8 cellular contexts compared by ENCODE assay signal in the genomic region with DNA sequence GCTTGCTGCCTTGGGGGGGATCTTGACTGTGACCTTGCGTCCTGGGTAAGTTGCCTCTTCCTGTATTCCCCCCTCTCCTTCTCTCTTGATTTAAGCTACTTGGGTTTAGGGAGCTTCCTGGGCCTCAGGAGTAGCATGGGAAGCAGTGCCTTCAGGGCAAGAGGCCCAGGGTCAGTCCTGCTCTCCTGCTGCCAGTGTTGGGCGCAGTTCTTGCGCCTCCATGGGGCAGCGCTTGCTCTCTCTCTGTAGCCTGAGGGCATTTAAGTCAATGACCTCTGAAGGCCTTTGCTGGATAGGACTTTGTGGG.
DNase-seq lines count a peak whose midpoint lies in the region; ATAC-seq, FAIRE-seq and TF ChIP-seq lines count a peak whose summit lies in the region.

No MANE protein-coding gene starts in this region.

- no peak overlapping the region for H3K4me2 ChIP-seq in DND-41 (ENCODE audit: insufficient read depth, low read length)

- H3K27ac ChIP-seq in DND-41 (ENCODE audit: low read length) (peak overlapping the region; percentile 32; the same call in 1 of the 2 replicates), heart left ventricle (peak overlapping the region; percentile 56 to 97 (median 80)), sigmoid colon (peak overlapping the region; percentile 66 to 86 (median 82))

- H3K9ac ChIP-seq in DND-41 (ENCODE audit: low read depth, low read length): no peak overlapping the region

- no peaks in the 10 kb centered on the region for H3K27me3 Mint-ChIP-seq in activated CD8-positive, alpha-beta T cell treated with anti-CD3 and anti-CD28 coated beads, Interleukin-2, amount 10 ng/mL, durations not matched to agents 7 days and 5 days (ENCODE audit: low read depth)

- H3K36me3 Mint-ChIP-seq in activated CD8-positive, alpha-beta T cell treated with anti-CD3 and anti-CD28 coated beads, Interleukin-2, amount 10 ng/mL, durations not matched to agents 7 days and 5 days (ENCODE audit: low read depth): no peaks in the 10 kb centered on the region

- no peak for TF ChIP-seq CTCF in DND-41 (IDR thresholded peaks at IDR 0.05; ENCODE audit: borderline replicate concordance, extremely low read depth, low read length, poor library complexity, severe bottlenecking)
- TF ChIP-seq CTCF in heart left ventricle (IDR thresholded peaks at IDR 0.05): no peak
- TF ChIP-seq CTCF in sigmoid colon (IDR thresholded peaks at IDR 0.05): no peak

- POLR2A ChIA-PET in activated CD8-positive, alpha-beta T cell treated with anti-CD3 and anti-CD28 coated beads, Interleukin-2, amount 10 ng/mL, durations not matched to agents 7 days and 5 days (lab: Charles Lee): no interaction called here

- peaks cover 49% of the 10 kb centered on the region for H3K4me1 Mint-ChIP-seq in activated CD8-positive, alpha-beta T cell treated with anti-CD3 and anti-CD28 coated beads, Interleukin-2, amount 10 ng/mL, durations not matched to agents 7 days and 5 days (ENCODE audit: low read depth)

- no peaks in the 10 kb centered on the region for H4K20me1 ChIP-seq in DND-41 (ENCODE audit: insufficient read depth, low read length)

- no peaks in the 10 kb centered on the region for H3K9me3 Mint-ChIP-seq in activated CD8-positive, alpha-beta T cell treated with anti-CD3 and anti-CD28 coated beads, Interleukin-2, amount 10 ng/mL, durations not matched to agents 7 days and 5 days (ENCODE audit: insufficient read depth)

- 79 to 93% (median 85%) methylated on average over 4 of the region's 4 CpGs for WGBS in heart left ventricle, 4 donors
- WGBS in sigmoid colon, 2 donors: 79 to 85% methylated on average over 4 of the region's 4 CpGs

- peaks cover 1% of the 10 kb centered on the region for H3K4me1 ChIP-seq in DND-41 (ENCODE audit: insufficient read depth, low read length)
- H3K4me1 ChIP-seq in heart left ventricle: peaks cover 0 to 73% (median 55%) of the 10 kb centered on the region in 12 donors
- peaks cover 0 to 56% (median 33%) of the 10 kb centered on the region in 4 donors for H3K4me1 ChIP-seq in sigmoid colon

- DNase-seq in DND-41 (no peak), heart left ventricle (no peak), sigmoid colon (no peak), H54 (ENCODE audit: insufficient read length, low spot score) (no peak), NAMALWA (ENCODE audit: low spot score) (no peak)
- DNase-seq in activated CD8-positive, alpha-beta T cell treated with anti-CD3 and anti-CD28 coated beads, Interleukin-2, amount 10 ng/mL, durations not matched to agents 7 days and 5 days: no peak

- CTCF ChIA-PET in activated CD8-positive, alpha-beta T cell treated with anti-CD3 and anti-CD28 coated beads, Interleukin-2, amount 10 ng/mL, durations not matched to agents 7 days and 5 days (lab: Charles Lee): interaction anchor here (1.7 kb wide), 2 partner anchors 12 to 166 kb away, joined by 5 to 10 read pairs; no protein-coding TSS in a partner anchor

- H3K79me2 ChIP-seq in DND-41 (ENCODE audit: insufficient read depth, low read length): peaks cover 36% of the 10 kb centered on the region

- no peak for TF ChIP-seq EP300 in sigmoid colon (IDR thresholded peaks at IDR 0.05)

- H3K4me3 Mint-ChIP-seq in activated CD8-positive, alpha-beta T cell treated with anti-CD3 and anti-CD28 coated beads, Interleukin-2, amount 10 ng/mL, durations not matched to agents 7 days and 5 days: peak overlapping the region; percentile 1

- TF ChIP-seq POLR2A in heart left ventricle (IDR thresholded peaks at IDR 0.05): no peak
- TF ChIP-seq POLR2A in sigmoid colon (IDR thresholded peaks at IDR 0.05): no peak
- TF ChIP-seq POLR2A in H54 (IDR thresholded peaks at IDR 0.05; ENCODE audit: low read depth, low read length): no peak

- H3K27me3 ChIP-seq in DND-41 (ENCODE audit: insufficient read depth, low read length, poor library complexity) (no peaks in the 10 kb centered on the region), heart left ventricle (no peaks in the 10 kb centered on the region), sigmoid colon (no peaks in the 10 kb centered on the region)

- FAIRE-seq in H54 (lab: Jason Lieb, UNC): no peak

- no peak overlapping the region for H2AFZ ChIP-seq in DND-41 (ENCODE audit: low read depth, low read length)

- H3K36me3 ChIP-seq in DND-41 (ENCODE audit: insufficient read depth, low read length) (peaks cover 6% of the 10 kb centered on the region), heart left ventricle (peaks cover 0 to 4% (median 0%) of the 10 kb centered on the region in 9 donors), sigmoid colon (peaks cover 0 to 5% (median 0%) of the 10 kb centered on the region in 4 donors)

- ATAC-seq in DND-41 (ENCODE audit: insufficient read depth, low read depth): no peak
- ATAC-seq in activated CD8-positive, alpha-beta T cell treated with anti-CD3 and anti-CD28 coated beads, Interleukin-2, amount 10 ng/mL, durations not matched to agents 7 days and 5 days: no peak
- peak; percentile 2 to 19 (median 2) for ATAC-seq in heart left ventricle
- no peak for ATAC-seq in GM19455 (IDR thresholded peaks at IDR 0.05; ENCODE audit: unreplicated experiment)
- ATAC-seq in GM21576 (IDR thresholded peaks at IDR 0.05; ENCODE audit: unreplicated experiment): no peak

- peak overlapping the region; percentile 92 for H3K27ac Mint-ChIP-seq in activated CD8-positive, alpha-beta T cell treated with anti-CD3 and anti-CD28 coated beads, Interleukin-2, amount 10 ng/mL, durations not matched to agents 7 days and 5 days

- intact Hi-C loops in heart left ventricle (cut with DNase I) (loop anchor here in 7 of 10 donors (2.0 to 10.0 kb wide), 9 partner anchors 35 to 165 kb away; a partner anchor contains a TSS), sigmoid colon (cut with DNase I) (loop anchor here (5.0 kb wide), 2 partner anchors 120 to 150 kb away; no protein-coding TSS in a partner anchor)

- H3K9me3 ChIP-seq in DND-41 (ENCODE audit: insufficient read depth, low read length, severe bottlenecking): no peaks in the 10 kb centered on the region
- H3K9me3 ChIP-seq in heart left ventricle: no peaks in the 10 kb centered on the region
- no peaks in the 10 kb centered on the region for H3K9me3 ChIP-seq in sigmoid colon

- H3K4me3 ChIP-seq in DND-41 (ENCODE audit: low read depth in 1 of 2, low read length in 2 of 2): no peak overlapping the region
- peak overlapping the region in 7 of 12 donors; percentile 5 to 28 (median 16) for H3K4me3 ChIP-seq in heart left ventricle
- H3K4me3 ChIP-seq in sigmoid colon: no peak overlapping the region

Comparison
In these comparisons a context has a peak if more than half of its experiments do, and no peak if none do; other contexts are left out.
1. ATAC-seq: peak in heart left ventricle (4 of 4); none in DND-41 (single experiment), activated CD8-positive, alpha-beta T cell treated with anti-CD3 and anti-CD28 coated beads, Interleukin-2, amount 10 ng/mL, durations not matched to agents 7 days and 5 days (single experiment), GM19455 (single experiment) and GM21576 (single experiment).
2. H3K27ac ChIP-seq: peak in every context shown above with its lines; median percentile 82 in sigmoid colon; 80 in heart left ventricle; 32 in DND-41.
3. H3K4me3 ChIP-seq: peak in heart left ventricle (7 of 12); none in DND-41 (0 of 2) and sigmoid colon (0 of 4).